1 cellular context compared by ENCODE assay signal in the genomic region with DNA sequence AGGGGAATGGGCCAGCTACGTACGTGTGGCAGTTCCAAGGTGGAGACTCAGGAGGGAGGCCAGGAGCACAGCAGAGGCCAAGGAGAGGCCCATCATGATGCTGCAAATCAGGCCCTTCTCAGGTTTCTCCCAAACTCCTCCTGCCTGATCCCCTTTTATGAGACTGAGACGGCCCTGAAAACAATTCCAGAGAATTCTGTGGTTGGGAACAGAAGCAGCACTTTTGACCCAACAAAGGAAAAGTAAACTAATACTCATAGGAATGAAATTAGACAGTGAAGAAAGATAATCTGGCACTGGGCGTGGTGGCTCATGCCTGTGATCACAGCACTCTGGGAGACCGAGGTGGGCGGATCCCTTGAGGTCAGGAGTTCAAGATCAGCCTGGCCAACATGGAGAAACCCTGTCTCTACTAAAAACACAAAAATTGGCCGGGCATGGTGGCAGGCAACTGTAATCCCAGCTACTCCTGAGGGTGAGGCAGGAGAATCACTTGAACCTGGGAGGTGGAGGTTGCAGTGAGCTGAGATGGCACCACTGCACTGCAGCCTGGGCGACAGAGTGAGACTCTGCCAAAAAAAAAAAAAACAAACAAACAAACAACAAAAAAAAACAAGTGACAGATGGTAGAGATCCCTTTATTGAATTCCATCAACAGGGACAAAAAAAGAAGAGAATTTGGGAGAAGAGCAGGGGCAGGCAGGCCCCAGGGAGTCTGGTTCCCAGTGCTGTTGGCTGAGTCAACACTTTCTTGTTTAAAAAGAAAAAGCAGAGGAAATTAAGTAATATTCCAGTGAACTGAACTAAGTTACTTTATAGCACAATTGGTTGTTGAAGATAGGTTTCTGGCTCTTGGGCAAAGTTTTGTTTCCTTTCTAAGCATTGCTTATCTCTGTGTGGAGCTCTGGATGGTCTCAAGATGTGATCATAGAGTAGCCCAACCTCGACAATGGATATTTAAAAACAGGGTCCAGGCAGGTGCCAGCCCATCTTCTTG.
TF ChIP-seq lines count a peak whose summit lies in the region.

A gene with protein sequence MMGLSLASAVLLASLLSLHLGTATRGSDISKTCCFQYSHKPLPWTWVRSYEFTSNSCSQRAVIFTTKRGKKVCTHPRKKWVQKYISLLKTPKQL (minus strand): TSS at position 131 of the 997 bp plus-strand sequence. CDS start 35 bp downstream, at position 96.

TF ChIP-seq in K562, 482 proteins besides CTCF, POLR2A, EP300 and RAD21 (continued from another document and continues in another):
- TF ChIP-seq TAF1 (IDR thresholded peaks at IDR 0.05; ENCODE audit: control insufficient read depth, extremely low read depth, insufficient read depth, low read length, severe bottlenecking) = peak; percentile 9
- 0 out of 2 replicates have a peak, but pooled peaks have one; percentile 51 for TF ChIP-seq HDGF (IDR thresholded peaks at IDR 0.05)
- TF ChIP-seq, protein P1, sequence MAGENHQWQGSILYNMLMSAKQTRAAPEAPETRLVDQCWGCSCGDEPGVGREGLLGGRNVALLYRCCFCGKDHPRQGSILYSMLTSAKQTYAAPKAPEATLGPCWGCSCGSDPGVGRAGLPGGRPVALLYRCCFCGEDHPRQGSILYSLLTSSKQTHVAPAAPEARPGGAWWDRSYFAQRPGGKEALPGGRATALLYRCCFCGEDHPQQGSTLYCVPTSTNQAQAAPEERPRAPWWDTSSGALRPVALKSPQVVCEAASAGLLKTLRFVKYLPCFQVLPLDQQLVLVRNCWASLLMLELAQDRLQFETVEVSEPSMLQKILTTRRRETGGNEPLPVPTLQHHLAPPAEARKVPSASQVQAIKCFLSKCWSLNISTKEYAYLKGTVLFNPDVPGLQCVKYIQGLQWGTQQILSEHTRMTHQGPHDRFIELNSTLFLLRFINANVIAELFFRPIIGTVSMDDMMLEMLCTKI (IDR thresholded peaks at IDR 0.05; ENCODE audit: partially characterized antibody) = no peak
- TF ChIP-seq, protein P2, sequence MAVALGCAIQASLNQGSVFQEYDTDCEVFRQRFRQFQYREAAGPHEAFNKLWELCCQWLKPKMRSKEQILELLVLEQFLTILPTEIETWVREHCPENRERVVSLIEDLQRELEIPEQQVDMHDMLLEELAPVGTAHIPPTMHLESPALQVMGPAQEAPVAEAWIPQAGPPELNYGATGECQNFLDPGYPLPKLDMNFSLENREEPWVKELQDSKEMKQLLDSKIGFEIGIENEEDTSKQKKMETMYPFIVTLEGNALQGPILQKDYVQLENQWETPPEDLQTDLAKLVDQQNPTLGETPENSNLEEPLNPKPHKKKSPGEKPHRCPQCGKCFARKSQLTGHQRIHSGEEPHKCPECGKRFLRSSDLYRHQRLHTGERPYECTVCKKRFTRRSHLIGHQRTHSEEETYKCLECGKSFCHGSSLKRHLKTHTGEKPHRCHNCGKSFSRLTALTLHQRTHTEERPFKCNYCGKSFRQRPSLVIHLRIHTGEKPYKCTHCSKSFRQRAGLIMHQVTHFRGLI (CRISPR knock-in tag; IDR thresholded peaks at IDR 0.05) = no peak
- peak; percentile 47 for TF ChIP-seq CXXC5 (CRISPR knock-in tag; IDR thresholded peaks at IDR 0.05)
- TF ChIP-seq, protein P3, sequence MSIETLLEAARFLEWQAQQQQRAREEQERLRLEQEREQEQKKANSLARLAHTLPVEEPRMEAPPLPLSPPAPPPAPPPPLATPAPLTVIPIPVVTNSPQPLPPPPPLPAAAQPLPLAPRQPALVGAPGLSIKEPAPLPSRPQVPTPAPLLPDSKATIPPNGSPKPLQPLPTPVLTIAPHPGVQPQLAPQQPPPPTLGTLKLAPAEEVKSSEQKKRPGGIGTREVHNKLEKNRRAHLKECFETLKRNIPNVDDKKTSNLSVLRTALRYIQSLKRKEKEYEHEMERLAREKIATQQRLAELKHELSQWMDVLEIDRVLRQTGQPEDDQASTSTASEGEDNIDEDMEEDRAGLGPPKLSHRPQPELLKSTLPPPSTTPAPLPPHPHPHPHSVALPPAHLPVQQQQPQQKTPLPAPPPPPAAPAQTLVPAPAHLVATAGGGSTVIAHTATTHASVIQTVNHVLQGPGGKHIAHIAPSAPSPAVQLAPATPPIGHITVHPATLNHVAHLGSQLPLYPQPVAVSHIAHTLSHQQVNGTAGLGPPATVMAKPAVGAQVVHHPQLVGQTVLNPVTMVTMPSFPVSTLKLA (conservative IDR thresholded peaks at IDR 0.05) = 0 out of 4 replicates have a peak, but pooled peaks of 1 of the 2 experiments have one; percentile 21
- no peak for TF ChIP-seq ZNF324 (CRISPR knock-in tag; IDR thresholded peaks at IDR 0.05)
- TF ChIP-seq MAFG (tag; conservative IDR thresholded peaks at IDR 0.05) = peak; percentile 64
- TF ChIP-seq, protein P4, sequence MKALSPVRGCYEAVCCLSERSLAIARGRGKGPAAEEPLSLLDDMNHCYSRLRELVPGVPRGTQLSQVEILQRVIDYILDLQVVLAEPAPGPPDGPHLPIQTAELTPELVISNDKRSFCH (CRISPR knock-in tag; IDR thresholded peaks at IDR 0.05) = no peak
- TF ChIP-seq, protein P4 (tag; IDR thresholded peaks at IDR 0.05) = no peak
- TF ChIP-seq EP400 (IDR thresholded peaks at IDR 0.05) = 0 out of 2 replicates have a peak, but pooled peaks have one; percentile 27
- TF ChIP-seq, protein P5, sequence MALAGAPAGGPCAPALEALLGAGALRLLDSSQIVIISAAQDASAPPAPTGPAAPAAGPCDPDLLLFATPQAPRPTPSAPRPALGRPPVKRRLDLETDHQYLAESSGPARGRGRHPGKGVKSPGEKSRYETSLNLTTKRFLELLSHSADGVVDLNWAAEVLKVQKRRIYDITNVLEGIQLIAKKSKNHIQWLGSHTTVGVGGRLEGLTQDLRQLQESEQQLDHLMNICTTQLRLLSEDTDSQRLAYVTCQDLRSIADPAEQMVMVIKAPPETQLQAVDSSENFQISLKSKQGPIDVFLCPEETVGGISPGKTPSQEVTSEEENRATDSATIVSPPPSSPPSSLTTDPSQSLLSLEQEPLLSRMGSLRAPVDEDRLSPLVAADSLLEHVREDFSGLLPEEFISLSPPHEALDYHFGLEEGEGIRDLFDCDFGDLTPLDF (CRISPR knock-in tag; IDR thresholded peaks at IDR 0.05) = no peak
- peak; percentile 18; the same call in 1 of the 2 replicates for TF ChIP-seq PHB2 (IDR thresholded peaks at IDR 0.05; ENCODE audit: low read depth)
- peak; percentile 90 for TF ChIP-seq RBM25 (IDR thresholded peaks at IDR 0.05; ENCODE audit: low read depth, low read length, severe bottlenecking)
- TF ChIP-seq, protein P6, sequence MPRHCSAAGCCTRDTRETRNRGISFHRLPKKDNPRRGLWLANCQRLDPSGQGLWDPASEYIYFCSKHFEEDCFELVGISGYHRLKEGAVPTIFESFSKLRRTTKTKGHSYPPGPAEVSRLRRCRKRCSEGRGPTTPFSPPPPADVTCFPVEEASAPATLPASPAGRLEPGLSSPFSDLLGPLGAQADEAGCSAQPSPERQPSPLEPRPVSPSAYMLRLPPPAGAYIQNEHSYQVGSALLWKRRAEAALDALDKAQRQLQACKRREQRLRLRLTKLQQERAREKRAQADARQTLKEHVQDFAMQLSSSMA (CRISPR knock-in tag; IDR thresholded peaks at IDR 0.05) = no peak
- TF ChIP-seq ZNF184 (CRISPR knock-in tag; IDR thresholded peaks at IDR 0.05) = no peak
- peak; percentile 68; the same call in 1 of the 2 replicates for TF ChIP-seq ZNF766 (CRISPR knock-in tag; conservative IDR thresholded peaks at IDR 0.05)
- TF ChIP-seq, protein P7, sequence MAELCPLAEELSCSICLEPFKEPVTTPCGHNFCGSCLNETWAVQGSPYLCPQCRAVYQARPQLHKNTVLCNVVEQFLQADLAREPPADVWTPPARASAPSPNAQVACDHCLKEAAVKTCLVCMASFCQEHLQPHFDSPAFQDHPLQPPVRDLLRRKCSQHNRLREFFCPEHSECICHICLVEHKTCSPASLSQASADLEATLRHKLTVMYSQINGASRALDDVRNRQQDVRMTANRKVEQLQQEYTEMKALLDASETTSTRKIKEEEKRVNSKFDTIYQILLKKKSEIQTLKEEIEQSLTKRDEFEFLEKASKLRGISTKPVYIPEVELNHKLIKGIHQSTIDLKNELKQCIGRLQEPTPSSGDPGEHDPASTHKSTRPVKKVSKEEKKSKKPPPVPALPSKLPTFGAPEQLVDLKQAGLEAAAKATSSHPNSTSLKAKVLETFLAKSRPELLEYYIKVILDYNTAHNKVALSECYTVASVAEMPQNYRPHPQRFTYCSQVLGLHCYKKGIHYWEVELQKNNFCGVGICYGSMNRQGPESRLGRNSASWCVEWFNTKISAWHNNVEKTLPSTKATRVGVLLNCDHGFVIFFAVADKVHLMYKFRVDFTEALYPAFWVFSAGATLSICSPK (IDR thresholded peaks at IDR 0.05; ENCODE audit: borderline replicate concordance) = peak; percentile 27; the same call in 1 of the 2 replicates
- no peak for TF ChIP-seq ZNF384 (IDR thresholded peaks at IDR 0.05; ENCODE audit: low read depth, low read length)
- no peak for TF ChIP-seq CHCHD3 (CRISPR knock-in tag; IDR thresholded peaks at IDR 0.05)
- TF ChIP-seq HDAC2 (IDR thresholded peaks at IDR 0.05) = peak; percentile 86; the same call in 1 of the 2 replicates
- TF ChIP-seq SMARCA5 (IDR thresholded peaks at IDR 0.05) = peak; percentile 48; the same call in 1 of the 2 replicates
- TF ChIP-seq CC2D1A (IDR thresholded peaks at IDR 0.05) = peak; percentile 26; the same call in 1 of the 2 replicates
- no peak for TF ChIP-seq MYBL2 (IDR thresholded peaks at IDR 0.05; ENCODE audit: low read depth)
- no peak for TF ChIP-seq MYBL2 (CRISPR knock-in tag; IDR thresholded peaks at IDR 0.05; ENCODE audit: borderline replicate concordance)
- TF ChIP-seq CTBP1 (IDR thresholded peaks at IDR 0.05; ENCODE audit: borderline replicate concordance) = no peak
- TF ChIP-seq OTX1 (CRISPR knock-in tag; IDR thresholded peaks at IDR 0.05) = no peak
- TF ChIP-seq KHSRP (IDR thresholded peaks at IDR 0.05) = 0 out of 2 replicates have a peak, but pooled peaks have one; percentile 21
- no peak for TF ChIP-seq SMARCB1 (IDR thresholded peaks at IDR 0.05; ENCODE audit: insufficient read length, low read depth)
- no peak for TF ChIP-seq CREBBP (IDR thresholded peaks at IDR 0.05; ENCODE audit: low read depth, low read length)
- no peak for TF ChIP-seq ZNF3 (CRISPR knock-in tag; IDR thresholded peaks at IDR 0.05)
- TF ChIP-seq BCOR (IDR thresholded peaks at IDR 0.05) = peak; percentile 88
- TF ChIP-seq, protein P8, sequence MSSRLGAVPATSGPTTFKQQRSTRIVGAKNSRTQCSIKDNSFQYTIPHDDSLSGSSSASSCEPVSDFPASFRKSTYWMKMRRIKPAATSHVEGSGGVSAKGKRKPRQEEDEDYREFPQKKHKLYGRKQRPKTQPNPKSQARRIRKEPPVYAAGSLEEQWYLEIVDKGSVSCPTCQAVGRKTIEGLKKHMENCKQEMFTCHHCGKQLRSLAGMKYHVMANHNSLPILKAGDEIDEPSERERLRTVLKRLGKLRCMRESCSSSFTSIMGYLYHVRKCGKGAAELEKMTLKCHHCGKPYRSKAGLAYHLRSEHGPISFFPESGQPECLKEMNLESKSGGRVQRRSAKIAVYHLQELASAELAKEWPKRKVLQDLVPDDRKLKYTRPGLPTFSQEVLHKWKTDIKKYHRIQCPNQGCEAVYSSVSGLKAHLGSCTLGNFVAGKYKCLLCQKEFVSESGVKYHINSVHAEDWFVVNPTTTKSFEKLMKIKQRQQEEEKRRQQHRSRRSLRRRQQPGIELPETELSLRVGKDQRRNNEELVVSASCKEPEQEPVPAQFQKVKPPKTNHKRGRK (tag; IDR thresholded peaks at IDR 0.05) = no peak
- TF ChIP-seq, protein P9, sequence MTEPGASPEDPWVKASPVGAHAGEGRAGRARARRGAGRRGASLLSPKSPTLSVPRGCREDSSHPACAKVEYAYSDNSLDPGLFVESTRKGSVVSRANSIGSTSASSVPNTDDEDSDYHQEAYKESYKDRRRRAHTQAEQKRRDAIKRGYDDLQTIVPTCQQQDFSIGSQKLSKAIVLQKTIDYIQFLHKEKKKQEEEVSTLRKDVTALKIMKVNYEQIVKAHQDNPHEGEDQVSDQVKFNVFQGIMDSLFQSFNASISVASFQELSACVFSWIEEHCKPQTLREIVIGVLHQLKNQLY (CRISPR knock-in tag; conservative IDR thresholded peaks at IDR 0.05) = no peak
- TF ChIP-seq DPF2 (IDR thresholded peaks at IDR 0.05) = peak; percentile 78
